10 cellular contexts compared by ENCODE assay signal in the genomic region with DNA sequence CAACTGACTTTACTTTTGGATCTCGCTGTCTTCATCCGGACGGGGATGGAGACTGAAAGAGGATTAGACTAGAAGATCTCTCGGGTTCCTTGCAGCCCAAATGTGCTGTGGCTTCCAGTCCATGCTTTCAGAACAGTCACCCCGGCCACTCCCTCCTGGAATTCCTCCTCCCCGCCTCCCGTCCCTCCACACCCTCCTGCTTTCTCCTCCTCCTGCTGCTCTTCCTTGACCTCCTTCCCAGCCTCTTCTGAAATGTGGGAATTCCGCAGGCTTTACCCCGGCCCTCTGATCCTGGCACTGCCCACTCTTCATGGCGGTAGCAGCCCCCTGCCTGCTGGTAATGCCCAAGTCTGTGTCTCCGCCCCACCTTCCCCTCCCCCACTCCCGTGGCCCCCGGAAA. TPM values are rescaled to one million over a fixed set of nuclear protein-coding genes. Genes with fewer than 3 reads are reported as not detected.
DNase-seq lines count a peak whose midpoint lies in the region; ATAC-seq and TF ChIP-seq lines count a peak whose summit lies in the region.
"Not testable (repeated sequence)": the region's sequence is repeated elsewhere in the genome, so short reads cannot be mapped to it uniquely, and the experiment has no call there.
"Had no signal": no experiment of that assay in that cellular context is flagged by ENCODE, and none has a peak within 500 bp of the region (broad histone marks: within the 10 kb centered on the region; RNA-seq: fewer than 3 reads in every experiment).

No MANE protein-coding gene starts in this region.

- not testable (repeated sequence) for H3K9me2 ChIP-seq in GM23338 (ENCODE audit: insufficient read depth); PC-3 (replicated peaks; ENCODE audit: low read length)

- H3K36me3 Mint-ChIP-seq in GM23338 (ENCODE audit: low read depth), result not testable (repeated sequence)

- H3K9ac ChIP-seq in PC-3 (ENCODE audit: low read length), result peak overlapping the region; percentile 38
- not testable (repeated sequence) for H3K9ac ChIP-seq in iPS-15b (ENCODE audit: low read depth, low read length); mucosa of rectum (ENCODE audit: low read depth in 1 of 2, low read length in 2 of 2)

- not testable (repeated sequence) for BruUV-seq in PC-3 (replicated peaks; lab: Mats Ljungman, UMichigan)

- H3K4me2 ChIP-seq in GM23338 (peak overlapping the region; percentile 11; the same call in 1 of the 2 replicates), PC-3 (ENCODE audit: low read length) (peak overlapping the region; percentile 86)

- not testable (repeated sequence) for TF ChIP-seq POLR2A in breast epithelium (IDR thresholded peaks at IDR 0.05); esophagus squamous epithelium (IDR thresholded peaks at IDR 0.05)

- H3K4me1 Mint-ChIP-seq in GM23338, result peaks cover 40% of the 10 kb centered on the region

- peaks cover 18% of the 10 kb centered on the region for H3K27me3 Mint-ChIP-seq in GM23338 (ENCODE audit: insufficient read depth, low read depth, poor library complexity)

- WGBS in esophagus squamous epithelium, 2 donors, result 32 to 37% methylated on average over 11 of the region's 13 CpGs

- H3K36me3 ChIP-seq in GM23338 (ENCODE audit: insufficient read depth); PC-3 (ENCODE audit: low read depth, low read length); breast epithelium; esophagus squamous epithelium; iPS-15b (ENCODE audit: control insufficient read depth, insufficient read depth, low read length); mucosa of rectum (ENCODE audit: control insufficient read depth in 2 of 2, insufficient read depth in 2 of 2, low read length in 2 of 2); tibial artery: not testable (repeated sequence)

- H3K27ac Mint-ChIP-seq in GM23338, result not testable (repeated sequence)

- DNase-seq in AG04450 (ENCODE audit: low read depth, low spot score); breast epithelium (ENCODE audit: low spot score in 2 of 2); esophagus squamous epithelium (lab: John Stamatoyannopoulos, UW); tibial artery: not testable (repeated sequence)
- DNase-seq in GM23338 (ENCODE audit: low spot score) (peak; percentile 60), PC-3 (peak; percentile 60)

- intact Hi-C loops in PC-3 (cut with micrococcal nuclease); breast epithelium (cut with DNase I; ENCODE audit: low total_unique reads); esophagus squamous epithelium (cut with DNase I); tibial artery (cut with DNase I; ENCODE audit: low total_unique reads): not testable (repeated sequence)

- not testable (repeated sequence) for H3K9me3 Mint-ChIP-seq in GM23338

- not testable (repeated sequence) for H3K9me3 ChIP-seq in AG04450 (ENCODE audit: control insufficient read depth, insufficient read depth, low read length); PC-3 (ENCODE audit: low read length); breast epithelium; esophagus squamous epithelium; iPS-15b (ENCODE audit: control insufficient read depth, insufficient read depth, low read length); mucosa of rectum (ENCODE audit: control insufficient read depth in 2 of 2, low read length in 2 of 2); tibial artery

- not testable (repeated sequence) for H3K4me3 Mint-ChIP-seq in GM23338

- not testable (repeated sequence) for H4K20me1 ChIP-seq in GM23338 (replicated peaks; ENCODE audit: insufficient read depth); PC-3 (ENCODE audit: low read length)

- POLR2A ChIA-PET in AG04450 (lab: Yijun Ruan, JAX); PC-3 (lab: Charles Lee; ENCODE audit: unreplicated experiment): not testable (repeated sequence)

- H2AFZ ChIP-seq in GM23338, result not testable (repeated sequence)
- peak overlapping the region; percentile 89 for H2AFZ ChIP-seq in PC-3 (ENCODE audit: low read length)

- peak; percentile 41 for ATAC-seq in GM23338
- peak; percentile 83 for ATAC-seq in PC-3

- not testable (repeated sequence) for H3K79me2 ChIP-seq in GM23338 (replicated peaks; ENCODE audit: insufficient read depth); PC-3 (ENCODE audit: low read length)

- H3F3A ChIP-seq in GM23338 (replicated peaks; ENCODE audit: low read depth); PC-3 (ENCODE audit: low read length, unreplicated experiment): not testable (repeated sequence)

- not testable (repeated sequence) for TF ChIP-seq CTCF in AG04450 (IDR thresholded peaks at IDR 0.05; ENCODE audit: low read depth, low read length); GM23338 (conservative IDR thresholded peaks at IDR 0.05; ENCODE audit: low read depth in 2 of 2); PC-3 (conservative IDR thresholded peaks at IDR 0.05; ENCODE audit: low read depth, low read length); breast epithelium (IDR thresholded peaks at IDR 0.05); esophagus squamous epithelium (IDR thresholded peaks at IDR 0.05); tibial artery (IDR thresholded peaks at IDR 0.05)

- CTCF ChIA-PET in AG04450 (lab: Charles Lee), result interaction anchor here (3.5 kb wide), 1 partner anchor 13 kb away, joined by 14 read pairs; no protein-coding TSS in a partner anchor
- CTCF ChIA-PET in PC-3 (lab: Charles Lee), result not testable (repeated sequence)

- H3K4me1 ChIP-seq in GM23338 (ENCODE audit: insufficient read depth) (peaks cover 22% of the 10 kb centered on the region), PC-3 (ENCODE audit: insufficient read depth, low read length) (peaks cover 18% of the 10 kb centered on the region), esophagus squamous epithelium (peaks cover 7 to 53% (median 12%) of the 10 kb centered on the region in 3 donors), iPS-15b (ENCODE audit: control insufficient read depth, insufficient read depth, low read length) (peaks cover 14% of the 10 kb centered on the region)
- H3K4me1 ChIP-seq in breast epithelium; mucosa of rectum (ENCODE audit: control insufficient read depth in 2 of 2, insufficient read depth in 2 of 2, low read length in 2 of 2); tibial artery: not testable (repeated sequence)

- not testable (repeated sequence) for H3K27ac ChIP-seq in AG04450 (ENCODE audit: low read depth, low read length); GM23338 (ENCODE audit: low read depth); PC-3 (ENCODE audit: low read length); mucosa of rectum (ENCODE audit: low read depth in 2 of 2, low read length in 2 of 2)
- H3K27ac ChIP-seq in breast epithelium, result peak overlapping the region in 1 of 2 donors; percentile 74
- peak overlapping the region in 3 of 4 donors; percentile 78 to 87 (median 84) for H3K27ac ChIP-seq in esophagus squamous epithelium
- peak overlapping the region in 1 of 2 donors; percentile 47 for H3K27ac ChIP-seq in tibial artery

- H3K27me3 ChIP-seq in AG04450 (ENCODE audit: control insufficient read depth, insufficient read depth, low read length); GM23338 (ENCODE audit: insufficient read depth); PC-3 (ENCODE audit: low read length); breast epithelium; esophagus squamous epithelium; mucosa of rectum (ENCODE audit: control insufficient read depth in 2 of 2, insufficient read depth in 2 of 2, low read length in 2 of 2); tibial artery: not testable (repeated sequence)
- peaks cover 10% of the 10 kb centered on the region for H3K27me3 ChIP-seq in iPS-15b (ENCODE audit: control insufficient read depth, insufficient read depth, low read length)

- peak overlapping the region; percentile 10; the same call in 1 of the 2 replicates for H3K4me3 ChIP-seq in AG04450 (ENCODE audit: low read depth, low read length)
- H3K4me3 ChIP-seq in GM23338, result not testable (repeated sequence)
- peak overlapping the region; percentile 69 for H3K4me3 ChIP-seq in PC-3 (ENCODE audit: low read length)
- peak overlapping the region in 2 of 3 donors; percentile 32 to 57 for H3K4me3 ChIP-seq in breast epithelium
- H3K4me3 ChIP-seq in esophagus squamous epithelium, result peak overlapping the region; percentile 31 to 60 (median 48)
- H3K4me3 ChIP-seq in iPS-15b (ENCODE audit: low read depth, low read length), result peak overlapping the region; percentile 26
- H3K4me3 ChIP-seq in mucosa of rectum (ENCODE audit: low read length in 2 of 2), result peak overlapping the region; percentile 7 to 12
- H3K4me3 ChIP-seq in tibial artery, result peak overlapping the region; percentile 1 to 19

RNA-seq across cellular contexts. Expression of a gene that starts 28.9 kb away (rescaled TPM):
- polyA plus RNA-seq in AG04450 (2011; rRNA removed) (7.6 and 8.2 TPM in 2 replicates), GM23338 (2016; fragmentation: Nextera tagmentation; extraction: Ambion mirVana) (31.2 and 39.3 TPM in 2 replicates)
- polyA minus RNA-seq in AG04450 (2011; rRNA and poly(A)+ RNA removed), result 2.3 and 3.8 TPM in 2 replicates
- 40.4 and 49.6 TPM in 2 replicates for total RNA-seq in GM23338 (2014; rRNA removed; shearing (Covaris generic))
- total RNA-seq in PC-3 (2014; rRNA removed) (29.3 and 37.9 TPM in 2 replicates), breast epithelium (1 to 10 TPM; 5.9 to 9.2 (median 7.5) TPM), esophagus squamous epithelium (10 to 100 TPM; 12.3 to 24.9 (median 16.1) TPM)

RNA-seq across cellular contexts. Expression of a gene that starts 52.4 kb away (rescaled TPM):
- polyA plus RNA-seq in AG04450 (2011; rRNA removed) (0.09 and 0.11 TPM in 2 replicates), GM23338 (2016; fragmentation: Nextera tagmentation; extraction: Ambion mirVana) (0.05 and 0.13 TPM in 2 replicates)
- 0.13 and 0.14 TPM in 2 replicates for polyA minus RNA-seq in AG04450 (2011; rRNA and poly(A)+ RNA removed)
- 0.24 and 0.31 TPM in 2 replicates for total RNA-seq in GM23338 (2014; rRNA removed; shearing (Covaris generic))
- total RNA-seq in PC-3 (2014; rRNA removed) (2.8 and 3.2 TPM in 2 replicates), breast epithelium (1 to 10 TPM; 1.2 to 3.2 (median 1.6) TPM), esophagus squamous epithelium (1 to 10 TPM; 1.1 to 3.0 (median 1.6) TPM)
- total RNA-seq: CD8-positive, alpha-beta memory T cell; HT1080 had no signal
- polyA plus RNA-seq: CD8-positive, alpha-beta memory T cell had no signal
